9 cellular contexts compared by ENCODE assay signal in genomic region chr20:3313681-3314080, GRCh38.
A peak's percentile ranks its signal among the peaks of the same experiment; 100 is the strongest.
DNase-seq lines count a peak whose midpoint lies in the region; ATAC-seq and TF ChIP-seq lines count a peak whose summit lies in the region.
"Had no signal": no experiment of that assay in that cellular context is flagged by ENCODE, and none has a peak within 500 bp of the region (broad histone marks: within the 10 kb centered on the region; RNA-seq: fewer than 3 reads in every experiment).

No MANE protein-coding gene starts in this region.

- H3K4me1 ChIP-seq in A673 (ENCODE audit: insufficient read depth, low read length, poor library complexity, severe bottlenecking) (peaks cover 15% of the 10 kb centered on the region), muscle layer of duodenum (ENCODE audit: control insufficient read depth in 1 of 2, insufficient read depth in 2 of 2, low read length in 2 of 2) (peaks cover 0 to 18% of the 10 kb centered on the region in 2 donors)

- H3K27ac ChIP-seq in A673 (ENCODE audit: low read depth, low read length, poor library complexity, severe bottlenecking) (peak overlapping the region; percentile 56), dorsolateral prefrontal cortex (peak overlapping the region in 55 of 59 donors; percentile 0 to 87 (median 75)), muscle layer of duodenum (ENCODE audit: low read length) (peak overlapping the region; percentile 1)

- H3K4me3 ChIP-seq in A673 (ENCODE audit: low read depth, low read length, poor library complexity, severe bottlenecking), result no peak overlapping the region
- H3K4me3 ChIP-seq in dorsolateral prefrontal cortex, result no peak overlapping the region
- H3K4me3 ChIP-seq in muscle layer of duodenum (ENCODE audit: low read depth in 1 of 2, low read length in 2 of 2), result no peak overlapping the region

- intact Hi-C loops in A673 (cut with micrococcal nuclease; ENCODE audit: unreplicated experiment) (no loop called here), dorsolateral prefrontal cortex (cut with DNase I) (loop anchor here in 1 of 2 donors (2.0 to 5.0 kb wide), 2 partner anchors 86 to 259 kb away; no protein-coding TSS in a partner anchor)

- no TSS peak for BruUV-seq in A673 (replicated peaks; lab: Mats Ljungman, UMichigan)

- ATAC-seq in GM21360 (IDR thresholded peaks at IDR 0.05; ENCODE audit: unreplicated experiment) (no peak), GM18502 (IDR thresholded peaks at IDR 0.05; ENCODE audit: poor library complexity, unreplicated experiment) (no peak)

- no peak for DNase-seq in A673 (ENCODE audit: low spot score)
- peak; percentile 11 for DNase-seq in NCI-H69 (lab: John Stamatoyannopoulos, UW)
- DNase-seq in dorsolateral prefrontal cortex, result no peak
- no peak for DNase-seq in epidermal melanocyte (ENCODE audit: insufficient read length, low spot score)
- DNase-seq in activated CD4-positive, alpha-beta T cell treated with anti-CD3 and anti-CD28 coated beads, Interleukin-2, amount 50 U/mL, for 4 hours, result no peak
- DNase-seq: activated effector memory CD4-positive, alpha-beta T cell treated with anti-CD3 and anti-CD28 coated beads, Interleukin-2, amount 50 U/mL, for 16 hours had no signal

- H3K9me3 ChIP-seq in A673 (ENCODE audit: low read depth, low read length, poor library complexity, severe bottlenecking) (no peaks in the 10 kb centered on the region), muscle layer of duodenum (ENCODE audit: control insufficient read depth in 1 of 2, low read length in 2 of 2) (no peaks in the 10 kb centered on the region)

- H3K27me3 ChIP-seq in A673 (replicated peaks; ENCODE audit: insufficient read depth, low read depth, low read length, poor library complexity) (no peaks in the 10 kb centered on the region), dorsolateral prefrontal cortex (no peaks in the 10 kb centered on the region), muscle layer of duodenum (ENCODE audit: low read depth, low read length) (no peaks in the 10 kb centered on the region)

- H3K36me3 ChIP-seq in A673 (ENCODE audit: insufficient read depth, low read length, poor library complexity, severe bottlenecking) (no peaks in the 10 kb centered on the region), muscle layer of duodenum (ENCODE audit: control insufficient read depth in 1 of 2, insufficient read depth in 2 of 2, low read length in 2 of 2) (peaks cover 14 to 60% of the 10 kb centered on the region in 2 donors)

- POLR2A ChIA-PET in A673 (lab: Charles Lee; ENCODE audit: low non-redundant PET), result no interaction called here

- TF ChIP-seq CTCF in A673 (conservative IDR thresholded peaks at IDR 0.05; ENCODE audit: low read depth, low read length), result no peak
- peak in 2 of 56 donors; percentile 6 to 11 for TF ChIP-seq CTCF in dorsolateral prefrontal cortex (IDR thresholded peaks at IDR 0.05 in 54 of 56, conservative IDR thresholded peaks at IDR 0.05 in 2 of 56; ENCODE audit: low read depth in 1 of 56, partially characterized antibody in 56 of 56)

- CTCF ChIA-PET in A673 (lab: Charles Lee), result no interaction called here

Comparison
In these comparisons a context has a peak if more than half of its experiments do, and no peak if none do; other contexts are left out.
1. H3K27ac ChIP-seq: peak in every context shown above with its lines; median percentile 75 in dorsolateral prefrontal cortex; 56 in A673; 1 in muscle layer of duodenum.